Comparison of ENCODE assay signal across 2 cellular contexts in genomic region chr4:170051402-170051801, GRCh38.
TF ChIP-seq lines count a peak whose summit lies in the region.

No MANE protein-coding gene starts in this region.

TF ChIP-seq in HCT116, 20 proteins besides CTCF, POLR2A, EP300 and RAD21 (continued from another document):
- TF ChIP-seq CBX3 (IDR thresholded peaks at IDR 0.05; ENCODE audit: low read depth) = no peak
- no peak for TF ChIP-seq TCF7L2 (IDR thresholded peaks at IDR 0.05; ENCODE audit: borderline replicate concordance, extremely low read depth, insufficient read depth, insufficient read length)
- no peak for TF ChIP-seq ZBTB33 (IDR thresholded peaks at IDR 0.05; ENCODE audit: extremely low read depth, insufficient replicate concordance, low read length)
- no peak for TF ChIP-seq CEBPB (IDR thresholded peaks at IDR 0.05; ENCODE audit: low read depth)
- no peak for TF ChIP-seq SP1 (IDR thresholded peaks at IDR 0.05; ENCODE audit: low read depth)
- TF ChIP-seq EZH2 (IDR thresholded peaks at IDR 0.05) = no peak
- TF ChIP-seq SIN3A (IDR thresholded peaks at IDR 0.05; ENCODE audit: low read depth) = no peak
- TF ChIP-seq EZH2phosphoT487 (IDR thresholded peaks at IDR 0.05; ENCODE audit: borderline replicate concordance) = no peak

TF ChIP-seq in WTC11, 78 proteins besides CTCF, POLR2A, EP300 and RAD21 (continued from another document):
- TF ChIP-seq AR (CRISPR knock-in tag; IDR thresholded peaks at IDR 0.05) (no peak), MYBL2 (CRISPR knock-in tag; IDR thresholded peaks at IDR 0.05) (no peak), CREB1 (CRISPR knock-in tag; IDR thresholded peaks at IDR 0.05) (no peak), PRRX2 (CRISPR knock-in tag; IDR thresholded peaks at IDR 0.05) (no peak), ATF2 (CRISPR knock-in tag; IDR thresholded peaks at IDR 0.05; ENCODE audit: borderline replicate concordance, low read depth) (no peak), MXD4 (CRISPR knock-in tag; IDR thresholded peaks at IDR 0.05; ENCODE audit: borderline replicate concordance) (no peak), RELA (CRISPR knock-in tag; IDR thresholded peaks at IDR 0.05; ENCODE audit: borderline replicate concordance) (no peak), ESRRA (CRISPR knock-in tag; IDR thresholded peaks at IDR 0.05; ENCODE audit: borderline replicate concordance) (no peak), E2F1 (CRISPR knock-in tag; IDR thresholded peaks at IDR 0.05) (no peak), ZNF532 (CRISPR knock-in tag; IDR thresholded peaks at IDR 0.05; ENCODE audit: borderline replicate concordance) (no peak), IRF1 (CRISPR knock-in tag; IDR thresholded peaks at IDR 0.05) (no peak), NR1H2 (CRISPR knock-in tag; IDR thresholded peaks at IDR 0.05) (no peak)
